Comparison of ENCODE assay signal across 12 cellular contexts in the genomic region with DNA sequence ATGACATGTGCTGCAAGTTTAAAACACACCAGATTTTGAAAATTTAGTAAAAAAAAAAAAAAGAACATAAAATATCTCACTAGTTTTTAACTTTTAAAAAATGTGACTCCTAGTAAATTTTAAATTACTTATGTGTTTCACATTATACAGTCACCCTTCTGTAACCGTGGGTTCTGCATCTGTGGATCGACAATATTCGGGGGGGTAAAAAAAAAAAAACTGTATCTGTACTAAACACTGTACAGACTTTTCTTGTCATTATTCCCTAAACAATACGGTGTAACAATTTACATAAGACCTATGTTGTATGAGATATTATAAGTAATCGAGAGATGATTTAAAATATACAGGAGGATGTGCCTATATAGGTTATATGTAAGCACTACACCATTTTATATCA. TPM values are rescaled to one million over a fixed set of nuclear protein-coding genes. Genes with fewer than 3 reads are reported as not detected.
DNase-seq lines count a peak whose midpoint lies in the region; ATAC-seq, FAIRE-seq and TF ChIP-seq lines count a peak whose summit lies in the region.
"Had no signal": no experiment of that assay in that cellular context is flagged by ENCODE, and none has a peak within 500 bp of the region (broad histone marks: within the 10 kb centered on the region; RNA-seq: fewer than 3 reads in every experiment).

No MANE protein-coding gene starts in this region.

- H4K20me1 ChIP-seq in astrocyte (ENCODE audit: insufficient read depth, low read length) = peaks cover 36% of the 10 kb centered on the region

- ATAC-seq in heart right ventricle (no peak), Right ventricle myocardium superior (ENCODE audit: poor library complexity) (no peak), GM18867 (IDR thresholded peaks at IDR 0.05; ENCODE audit: unreplicated experiment) (no peak)

- H3K9me3 ChIP-seq in heart right ventricle (peaks cover 0 to 35% (median 14%) of the 10 kb centered on the region in 11 donors), astrocyte (ENCODE audit: insufficient read depth, low read depth, low read length) (no peaks in the 10 kb centered on the region), muscle layer of duodenum (ENCODE audit: control insufficient read depth in 1 of 2, low read length in 2 of 2) (peaks cover 4 to 10% of the 10 kb centered on the region in 2 donors), vagina (no peaks in the 10 kb centered on the region), testis (no peaks in the 10 kb centered on the region)

- no peak for TF ChIP-seq POLR2A in vagina (IDR thresholded peaks at IDR 0.05)
- no peak for TF ChIP-seq POLR2A in testis (IDR thresholded peaks at IDR 0.05)

- no peak overlapping the region for H3K9ac ChIP-seq in astrocyte (ENCODE audit: low read length)

- intact Hi-C loops in heart right ventricle (cut with DNase I) (loop anchor here in 2 of 10 donors (5.0 kb wide), 2 partner anchors 41 to 54 kb away; no protein-coding TSS in a partner anchor), Right ventricle myocardium superior (cut with DNase I) (no loop called here), vagina (cut with DNase I) (no loop called here), testis (cut with DNase I; ENCODE audit: low total_unique reads) (no loop called here)

- no peak for TF ChIP-seq CTCF in heart right ventricle (IDR thresholded peaks at IDR 0.05)
- TF ChIP-seq CTCF in astrocyte (IDR thresholded peaks at IDR 0.05; ENCODE audit: insufficient read depth, low read depth, low read length) = no peak
- TF ChIP-seq CTCF in vagina (IDR thresholded peaks at IDR 0.05) = no peak
- no peak for TF ChIP-seq CTCF in testis (IDR thresholded peaks at IDR 0.05)

- H3K4me3 Mint-ChIP-seq in astrocyte (ENCODE audit: unreplicated experiment) = peak overlapping the region; percentile 58

- H3K27ac ChIP-seq in heart right ventricle (no peak overlapping the region), astrocyte (ENCODE audit: low read depth, low read length) (no peak overlapping the region), muscle layer of duodenum (ENCODE audit: low read length) (no peak overlapping the region), vagina (no peak overlapping the region), testis (no peak overlapping the region)
- H3K27ac ChIP-seq: C4-2B had no signal

- H3K9me3 Mint-ChIP-seq in astrocyte (ENCODE audit: unreplicated experiment) = peaks cover 10% of the 10 kb centered on the region

- H3K4me3 ChIP-seq in heart right ventricle = peak overlapping the region in 9 of 10 donors; percentile 16 to 99 (median 97)
- H3K4me3 ChIP-seq in astrocyte (ENCODE audit: insufficient read depth, low read depth, low read length) = no peak overlapping the region
- peak overlapping the region; percentile 98 for H3K4me3 ChIP-seq in muscle layer of duodenum (ENCODE audit: low read depth in 1 of 2, low read length in 2 of 2)
- peak overlapping the region; percentile 88 to 94 for H3K4me3 ChIP-seq in vagina
- peak overlapping the region in 1 of 2 donors; percentile 100 for H3K4me3 ChIP-seq in testis

- H3K27ac Mint-ChIP-seq in astrocyte (ENCODE audit: unreplicated experiment) = no peak overlapping the region

- H3K4me2 ChIP-seq in astrocyte (ENCODE audit: low read length) = peak overlapping the region; percentile 97

- peaks cover 10 to 66% (median 57%) of the 10 kb centered on the region in 9 donors for H3K4me1 ChIP-seq in heart right ventricle
- H3K4me1 ChIP-seq in astrocyte (ENCODE audit: insufficient read depth, low read length) = peaks cover 14% of the 10 kb centered on the region
- peaks cover 19 to 43% of the 10 kb centered on the region in 2 donors for H3K4me1 ChIP-seq in muscle layer of duodenum (ENCODE audit: control insufficient read depth in 1 of 2, insufficient read depth in 2 of 2, low read length in 2 of 2)
- H3K4me1 ChIP-seq in vagina = peaks cover 51% of the 10 kb centered on the region
- H3K4me1 ChIP-seq in testis = peaks cover 20% of the 10 kb centered on the region

- no peak for DNase-seq in heart right ventricle
- DNase-seq in Right ventricle myocardium superior = no peak
- no peak for DNase-seq in astrocyte (ENCODE audit: low read depth)
- DNase-seq in vagina (ENCODE audit: extremely low spot score in 2 of 2) = no peak
- no peak for DNase-seq in stimulated activated CD4-positive, alpha-beta T cell treated with anti-CD3 and anti-CD28 coated beads, Interleukin-4, amount 100 ng/mL, for 24 hours
- DNase-seq in testis = no peak
- DNase-seq: activated CD4-positive, alpha-beta T cell treated with anti-CD3 and anti-CD28 coated beads, Interleukin-2, amount 50 U/mL, for 48 hours; NCI-H2029; nucleus accumbens had no signal

- H3K27me3 Mint-ChIP-seq in astrocyte (ENCODE audit: low read depth, unreplicated experiment) = no peaks in the 10 kb centered on the region

- peaks cover 0 to 55% (median 10%) of the 10 kb centered on the region in 9 donors for H3K36me3 ChIP-seq in heart right ventricle
- H3K36me3 ChIP-seq in astrocyte (ENCODE audit: insufficient read depth, low read length) = peaks cover 11% of the 10 kb centered on the region
- peaks cover 8 to 13% of the 10 kb centered on the region in 2 donors for H3K36me3 ChIP-seq in muscle layer of duodenum (ENCODE audit: control insufficient read depth in 1 of 2, insufficient read depth in 2 of 2, low read length in 2 of 2)
- peaks cover 5 to 19% of the 10 kb centered on the region in 2 donors for H3K36me3 ChIP-seq in vagina
- no peaks in the 10 kb centered on the region for H3K36me3 ChIP-seq in testis (ENCODE audit: low read depth, missing control alignments)

- H2AFZ ChIP-seq in astrocyte (ENCODE audit: low read depth, low read length) = no peak overlapping the region

- peaks cover 30% of the 10 kb centered on the region for H3K36me3 Mint-ChIP-seq in astrocyte (ENCODE audit: low read depth, unreplicated experiment)

- WGBS in heart right ventricle, 2 donors = 65 to 66% methylated on average over 5 of the region's 5 CpGs
- 57 to 64% methylated on average over 5 of the region's 5 CpGs for WGBS in testis, 2 donors

- no peak for FAIRE-seq in astrocyte (lab: Jason Lieb, UNC)

- H3K27me3 ChIP-seq in heart right ventricle = no peaks in the 10 kb centered on the region
- no peaks in the 10 kb centered on the region for H3K27me3 ChIP-seq in astrocyte (ENCODE audit: insufficient read depth, low read length)
- H3K27me3 ChIP-seq in muscle layer of duodenum (ENCODE audit: low read depth, low read length) = no peaks in the 10 kb centered on the region
- H3K27me3 ChIP-seq in vagina = no peaks in the 10 kb centered on the region
- H3K27me3 ChIP-seq in testis = no peaks in the 10 kb centered on the region

- peaks cover 22% of the 10 kb centered on the region for H3K4me1 Mint-ChIP-seq in astrocyte (ENCODE audit: low read depth, unreplicated experiment)

- peaks cover 96% of the 10 kb centered on the region for H3K79me2 ChIP-seq in astrocyte (ENCODE audit: insufficient read depth, low read length)

RNA-seq across cellular contexts. Expression of gene DDX24, which starts 3.2 kb away (rescaled TPM):
- total RNA-seq in heart right ventricle (100 to 1,000 TPM; 190 to 269 (median 240) TPM), Right ventricle myocardium superior (181 TPM), astrocyte (206 TPM in 2 replicates), vagina (109 TPM), testis (100 to 1,000 TPM; 378 to 485 TPM)
- polyA plus RNA-seq in heart right ventricle (100 to 1,000 TPM in 1 of 2 donors, 10 to 100 TPM in 1; 94.1 to 160 TPM), testis (ENCODE audit: insufficient read depth, low read depth, low replicate concordance) (431 TPM)

RNA-seq across cellular contexts. Expression of gene IFI27L1, which starts 3.3 kb away (rescaled TPM):
- 10 to 100 TPM in 9 of 10 donors, 1 to 10 TPM in 1; 7.7 to 23.9 (median 16.2) TPM for total RNA-seq in heart right ventricle
- 10 to 100 TPM; 28.8 to 47.4 TPM for polyA plus RNA-seq in heart right ventricle
- total RNA-seq in Right ventricle myocardium superior = 11.6 TPM
- 28.4 and 30.8 TPM in 2 replicates for total RNA-seq in astrocyte
- total RNA-seq in vagina = 18.9 TPM
- total RNA-seq in testis = 100 to 1,000 TPM; 174 to 219 TPM
- 209 TPM for polyA plus RNA-seq in testis (ENCODE audit: insufficient read depth, low read depth, low replicate concordance)

RNA-seq across cellular contexts. Expression of gene IFI27, which starts 32.7 kb away (rescaled TPM):
- total RNA-seq in heart right ventricle (100 to 1,000 TPM in 8 of 10 donors, 10 to 100 TPM in 2; 76.5 to 473 (median 148) TPM), Right ventricle myocardium superior (132 TPM), astrocyte (1,022 and 1,408 TPM in 2 replicates), vagina (209 TPM), testis (100 to 1,000 TPM; 388 to 531 TPM)
- polyA plus RNA-seq in heart right ventricle (100 to 1,000 TPM; 719 to 721 TPM), testis (ENCODE audit: insufficient read depth, low read depth, low replicate concordance) (312 TPM)

RNA-seq across cellular contexts. Expression of gene IFI27L2, which starts 51.6 kb away (rescaled TPM):
- 10 to 100 TPM; 41.5 to 92.9 (median 63.2) TPM for total RNA-seq in heart right ventricle
- 100 to 1,000 TPM in 1 of 2 donors, 10 to 100 TPM in 1; 83.3 to 122 TPM for polyA plus RNA-seq in heart right ventricle
- 50.1 TPM for total RNA-seq in Right ventricle myocardium superior
- total RNA-seq in astrocyte = 63.9 and 79.9 TPM in 2 replicates
- total RNA-seq in vagina = 171 TPM
- total RNA-seq in testis = 100 to 1,000 TPM; 182 to 187 TPM
- polyA plus RNA-seq in testis (ENCODE audit: insufficient read depth, low read depth, low replicate concordance) = 71.8 TPM

RNA-seq across cellular contexts. Expression of gene OTUB2, which starts 51.7 kb away (rescaled TPM):
- total RNA-seq in heart right ventricle = under 1 TPM in 9 of 10 donors, not detected in 1; 0.07 to 0.37 (median 0.15) TPM
- under 1 TPM; 0.22 to 0.29 TPM for polyA plus RNA-seq in heart right ventricle
- total RNA-seq in Right ventricle myocardium superior = 0.56 TPM
- 3.1 and 3.3 TPM in 2 replicates for total RNA-seq in astrocyte
- total RNA-seq in vagina = 1.7 TPM
- total RNA-seq in testis = 10 to 100 TPM in 1 of 2 donors, 1 to 10 TPM in 1; 8.4 to 19.3 TPM
- 16.8 TPM for polyA plus RNA-seq in testis (ENCODE audit: insufficient read depth, low read depth, low replicate concordance)
